1 cellular context compared by ENCODE assay signal in genomic region chr10:93072713-93073538, GRCh38.
TF ChIP-seq lines count a peak whose summit lies in the region.

No MANE protein-coding gene starts in this region.

TF ChIP-seq in SK-N-SH treated with all-trans-retinoic acid at 6 μM for 48 hours, 23 proteins besides CTCF, POLR2A, EP300 and RAD21 (continued from another document):
- TF ChIP-seq ZNF8 (CRISPR knock-in tag; IDR thresholded peaks at IDR 0.05), result no peak
